ENCODE assay signal across 1 cellular context in the genomic region with DNA sequence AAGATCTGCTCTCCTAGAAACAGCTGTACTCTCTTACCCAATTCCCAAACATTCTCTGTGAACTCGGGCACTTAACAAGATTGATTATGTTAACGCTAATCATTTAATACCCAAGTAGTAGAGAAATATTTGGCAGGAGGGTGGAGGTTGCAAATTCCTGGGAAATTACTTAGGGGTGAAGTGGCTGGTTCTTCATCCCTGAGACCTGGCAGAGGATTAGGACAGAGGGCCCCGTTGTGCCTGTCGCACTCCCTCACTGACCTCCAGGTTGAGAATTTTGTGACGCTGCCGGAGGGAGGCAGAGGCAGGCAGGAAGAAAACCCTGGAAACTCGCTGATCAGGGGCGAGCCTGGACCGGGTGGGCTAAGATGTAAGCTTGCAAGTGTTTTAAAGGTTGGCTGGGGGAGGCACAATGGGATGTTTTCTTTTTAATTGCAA.
TF ChIP-seq lines count a peak whose summit lies in the region.

No MANE protein-coding gene starts in this region.

TF ChIP-seq in HepG2, 621 proteins besides CTCF, POLR2A, EP300 and RAD21 (continued from another document):
- TF ChIP-seq, protein P1, sequence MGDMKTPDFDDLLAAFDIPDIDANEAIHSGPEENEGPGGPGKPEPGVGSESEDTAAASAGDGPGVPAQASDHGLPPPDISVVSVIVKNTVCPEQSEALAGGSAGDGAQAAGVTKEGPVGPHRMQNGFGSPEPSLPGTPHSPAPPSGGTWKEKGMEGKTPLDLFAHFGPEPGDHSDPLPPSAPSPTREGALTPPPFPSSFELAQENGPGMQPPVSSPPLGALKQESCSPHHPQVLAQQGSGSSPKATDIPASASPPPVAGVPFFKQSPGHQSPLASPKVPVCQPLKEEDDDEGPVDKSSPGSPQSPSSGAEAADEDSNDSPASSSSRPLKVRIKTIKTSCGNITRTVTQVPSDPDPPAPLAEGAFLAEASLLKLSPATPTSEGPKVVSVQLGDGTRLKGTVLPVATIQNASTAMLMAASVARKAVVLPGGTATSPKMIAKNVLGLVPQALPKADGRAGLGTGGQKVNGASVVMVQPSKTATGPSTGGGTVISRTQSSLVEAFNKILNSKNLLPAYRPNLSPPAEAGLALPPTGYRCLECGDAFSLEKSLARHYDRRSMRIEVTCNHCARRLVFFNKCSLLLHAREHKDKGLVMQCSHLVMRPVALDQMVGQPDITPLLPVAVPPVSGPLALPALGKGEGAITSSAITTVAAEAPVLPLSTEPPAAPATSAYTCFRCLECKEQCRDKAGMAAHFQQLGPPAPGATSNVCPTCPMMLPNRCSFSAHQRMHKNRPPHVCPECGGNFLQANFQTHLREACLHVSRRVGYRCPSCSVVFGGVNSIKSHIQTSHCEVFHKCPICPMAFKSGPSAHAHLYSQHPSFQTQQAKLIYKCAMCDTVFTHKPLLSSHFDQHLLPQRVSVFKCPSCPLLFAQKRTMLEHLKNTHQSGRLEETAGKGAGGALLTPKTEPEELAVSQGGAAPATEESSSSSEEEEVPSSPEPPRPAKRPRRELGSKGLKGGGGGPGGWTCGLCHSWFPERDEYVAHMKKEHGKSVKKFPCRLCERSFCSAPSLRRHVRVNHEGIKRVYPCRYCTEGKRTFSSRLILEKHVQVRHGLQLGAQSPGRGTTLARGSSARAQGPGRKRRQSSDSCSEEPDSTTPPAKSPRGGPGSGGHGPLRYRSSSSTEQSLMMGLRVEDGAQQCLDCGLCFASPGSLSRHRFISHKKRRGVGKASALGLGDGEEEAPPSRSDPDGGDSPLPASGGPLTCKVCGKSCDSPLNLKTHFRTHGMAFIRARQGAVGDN (CRISPR knock-in tag; IDR thresholded peaks at IDR 0.05): no peak
- no peak for TF ChIP-seq ZMAT3 (CRISPR knock-in tag; conservative IDR thresholded peaks at IDR 0.05)
- no peak for TF ChIP-seq NCOR1 (IDR thresholded peaks at IDR 0.05; ENCODE audit: borderline replicate concordance, low read length)
- TF ChIP-seq PAX8 (CRISPR knock-in tag; IDR thresholded peaks at IDR 0.05; ENCODE audit: borderline replicate concordance): no peak
- TF ChIP-seq, protein P2, sequence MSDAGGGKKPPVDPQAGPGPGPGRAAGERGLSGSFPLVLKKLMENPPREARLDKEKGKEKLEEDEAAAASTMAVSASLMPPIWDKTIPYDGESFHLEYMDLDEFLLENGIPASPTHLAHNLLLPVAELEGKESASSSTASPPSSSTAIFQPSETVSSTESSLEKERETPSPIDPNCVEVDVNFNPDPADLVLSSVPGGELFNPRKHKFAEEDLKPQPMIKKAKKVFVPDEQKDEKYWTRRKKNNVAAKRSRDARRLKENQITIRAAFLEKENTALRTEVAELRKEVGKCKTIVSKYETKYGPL (CRISPR knock-in tag; IDR thresholded peaks at IDR 0.05): no peak
- TF ChIP-seq MTF2 (CRISPR knock-in tag; IDR thresholded peaks at IDR 0.05; ENCODE audit: borderline replicate concordance): no peak
